10 cellular contexts compared by ENCODE assay signal in genomic region chrX:24466025-24466424, GRCh38. TPM values are rescaled to one million over a fixed set of nuclear protein-coding genes. Genes with fewer than 3 reads are reported as not detected.
DNase-seq lines count a peak whose midpoint lies in the region; ATAC-seq and TF ChIP-seq lines count a peak whose summit lies in the region.
"Had no signal": no experiment of that assay in that cellular context is flagged by ENCODE, and none has a peak within 500 bp of the region (broad histone marks: within the 10 kb centered on the region; RNA-seq: fewer than 3 reads in every experiment).

No MANE protein-coding gene starts in this region.

- H2BK12ac ChIP-seq in trophoblast cell (ENCODE audit: low read length): no peak overlapping the region

- H3K4me1 Mint-ChIP-seq in Calu3 (ENCODE audit: low read depth, unreplicated experiment): peaks cover 8% of the 10 kb centered on the region

- ATAC-seq in omental fat pad (ENCODE audit: low FRiP score): no peak

- H3K23ac ChIP-seq in trophoblast cell (ENCODE audit: low read length): no peak overlapping the region

- H4K8ac ChIP-seq in trophoblast cell (ENCODE audit: low read depth, low read length): no peak overlapping the region

- H3K4me3 Mint-ChIP-seq in Calu3 (ENCODE audit: low read depth, unreplicated experiment): peak overlapping the region; percentile 81

- no peaks in the 10 kb centered on the region for H3K27me3 Mint-ChIP-seq in Calu3 (ENCODE audit: unreplicated experiment)

- H3K27me3 ChIP-seq in MM.1S (replicated peaks; ENCODE audit: insufficient read depth, low read length) (no peaks in the 10 kb centered on the region), endocrine pancreas (ENCODE audit: control insufficient read depth, insufficient read depth, low read length) (no peaks in the 10 kb centered on the region), trophoblast cell (ENCODE audit: insufficient read depth, low read length) (no peaks in the 10 kb centered on the region)

- H4K91ac ChIP-seq in trophoblast cell (ENCODE audit: low read depth, low read length): no peak overlapping the region

- no peaks in the 10 kb centered on the region for H4K20me1 ChIP-seq in MM.1S (ENCODE audit: insufficient read depth, low read length)

- H2AFZ ChIP-seq in MM.1S (ENCODE audit: low read length) (no peak overlapping the region), trophoblast cell (ENCODE audit: insufficient read depth, low read length, poor library complexity) (no peak overlapping the region)

- peaks cover 18% of the 10 kb centered on the region for H3K36me3 Mint-ChIP-seq in Calu3 (ENCODE audit: insufficient read depth, unreplicated experiment)

- H3K9ac ChIP-seq in MM.1S (ENCODE audit: low read length): no peak overlapping the region; the same call in 1 of the 2 replicates
- peak overlapping the region; percentile 10 for H3K9ac ChIP-seq in endocrine pancreas (ENCODE audit: control insufficient read depth, insufficient read depth, low read length)
- H3K9ac ChIP-seq in trophoblast cell (ENCODE audit: low read length): no peak overlapping the region

- H3K9me3 Mint-ChIP-seq in Calu3 (ENCODE audit: low read depth, unreplicated experiment): no peaks in the 10 kb centered on the region

- H3K4me1 ChIP-seq in MM.1S (ENCODE audit: low read length): 0 out of 2 replicates have a peak, but pooled peaks cover 5% of the 10 kb centered on the region
- H3K4me1 ChIP-seq in endocrine pancreas (ENCODE audit: control insufficient read depth, insufficient read depth, low read length): peaks cover 8% of the 10 kb centered on the region
- no peaks in the 10 kb centered on the region for H3K4me1 ChIP-seq in trophoblast cell (ENCODE audit: control insufficient read depth in 1 of 2, insufficient read depth in 2 of 2, low read length in 2 of 2)

- H3K4ac ChIP-seq in trophoblast cell (ENCODE audit: low read depth, low read length): no peak overlapping the region

- H3K4me3 ChIP-seq in MM.1S (ENCODE audit: low read length) (peak overlapping the region; percentile 81), endocrine pancreas (ENCODE audit: control insufficient read depth, insufficient read depth, low read length) (peak overlapping the region; percentile 76), trophoblast cell (ENCODE audit: low read depth, low read length) (no peak overlapping the region)

- intact Hi-C loops in Calu3 (cut with micrococcal nuclease; ENCODE audit: unreplicated experiment): no loop called here

- H3K79me1 ChIP-seq in trophoblast cell (ENCODE audit: low read length): peaks cover 2% of the 10 kb centered on the region

- no peak overlapping the region for H2BK5ac ChIP-seq in trophoblast cell (ENCODE audit: low read depth, low read length, poor library complexity)

- H3K79me2 ChIP-seq in MM.1S (ENCODE audit: low read length) (0 out of 2 replicates have a peak, but pooled peaks cover 6% of the 10 kb centered on the region), trophoblast cell (ENCODE audit: control insufficient read depth, insufficient read depth, low read length, poor library complexity) (peaks cover 3% of the 10 kb centered on the region)

- H4K12ac ChIP-seq in trophoblast cell (ENCODE audit: low read depth, low read length): no peak overlapping the region

- H3K27ac Mint-ChIP-seq in Calu3 (ENCODE audit: unreplicated experiment): no peak overlapping the region

- H3K27ac ChIP-seq in MM.1S (ENCODE audit: low read length) (no peak overlapping the region), trophoblast cell (ENCODE audit: low read depth, low read length) (no peak overlapping the region)

- H3K18ac ChIP-seq in trophoblast cell (ENCODE audit: low read length): no peak overlapping the region

- no peaks in the 10 kb centered on the region for H3F3A ChIP-seq in MM.1S (ENCODE audit: insufficient read depth, low read length)

- BruUV-seq in Calu3 (replicated peaks; lab: Mats Ljungman, UMichigan): TSS peak; percentile 50

- TF ChIP-seq CTCF in Calu3 (IDR thresholded peaks at IDR 0.05; ENCODE audit: unreplicated experiment) (no peak), MM.1S (IDR thresholded peaks at IDR 0.05; ENCODE audit: low read length) (no peak), omental fat pad (IDR thresholded peaks at IDR 0.05) (no peak)

- no CpG with 5 or more reads among the region's 11 CpGs for WGBS in trophoblast cell (ENCODE audit: extremely low coverage, insufficient coverage, insufficient read length)

- DNase-seq in Calu3: no peak
- DNase-seq in MM.1S: no peak
- DNase-seq in trophoblast cell: no peak
- DNase-seq in omental fat pad (ENCODE audit: low spot score): no peak
- DNase-seq in AG08395 (ENCODE audit: low spot score): no peak
- no peak for DNase-seq in cerebellum (ENCODE audit: low spot score)
- no peak for DNase-seq in EL
- DNase-seq: NCI-H1694; stimulated activated CD4-positive, alpha-beta T cell treated with anti-CD3 and anti-CD28 coated beads, Interleukin-4, amount 100 ng/mL, for 1 hour had no signal

- H3K4me2 ChIP-seq in MM.1S (ENCODE audit: low read depth, low read length): peak overlapping the region; percentile 47; the same call in 1 of the 2 replicates
- H3K4me2 ChIP-seq in trophoblast cell (ENCODE audit: low read length): peak overlapping the region; percentile 20

- no peak overlapping the region for H2BK120ac ChIP-seq in trophoblast cell (ENCODE audit: insufficient read depth, low read length, poor library complexity)

- no peak overlapping the region for H3K14ac ChIP-seq in trophoblast cell (ENCODE audit: low read length)

- H3K9me3 ChIP-seq in MM.1S (replicated peaks; ENCODE audit: insufficient read depth, low read length): no peaks in the 10 kb centered on the region
- no peaks in the 10 kb centered on the region for H3K9me3 ChIP-seq in endocrine pancreas (ENCODE audit: control insufficient read depth, low read length)
- H3K9me3 ChIP-seq in trophoblast cell (ENCODE audit: insufficient read depth, low read depth, low read length): no peaks in the 10 kb centered on the region

- no peak overlapping the region for H2AK5ac ChIP-seq in trophoblast cell (ENCODE audit: low read length)

- no peaks in the 10 kb centered on the region for H3K9me2 ChIP-seq in MM.1S (replicated peaks; ENCODE audit: insufficient read depth, low read length)

- H3K36me3 ChIP-seq in MM.1S (replicated peaks; ENCODE audit: insufficient read depth, low read length) (no peaks in the 10 kb centered on the region), endocrine pancreas (ENCODE audit: control insufficient read depth, insufficient read depth, low read length) (no peaks in the 10 kb centered on the region), trophoblast cell (ENCODE audit: control insufficient read depth in 1 of 2, insufficient read depth in 2 of 2, low read length in 2 of 2) (no peaks in the 10 kb centered on the region)

- CTCF ChIA-PET in Calu3 (lab: Charles Lee): no interaction called here

RNA-seq across cellular contexts. Expression of gene PDK3, which starts 0.9 kb away (rescaled TPM):
- total RNA-seq in Calu3 (2022) (10.7 and 13.7 TPM in 2 replicates), omental fat pad (10 to 100 TPM; 12.4 to 44.6 (median 16.6) TPM), cerebellum (12.9 TPM)
- polyA plus RNA-seq in trophoblast cell (2013): 7.8 and 8.2 TPM in 2 replicates
